Comparison of ENCODE assay signal across 23 cellular contexts in the genomic region with DNA sequence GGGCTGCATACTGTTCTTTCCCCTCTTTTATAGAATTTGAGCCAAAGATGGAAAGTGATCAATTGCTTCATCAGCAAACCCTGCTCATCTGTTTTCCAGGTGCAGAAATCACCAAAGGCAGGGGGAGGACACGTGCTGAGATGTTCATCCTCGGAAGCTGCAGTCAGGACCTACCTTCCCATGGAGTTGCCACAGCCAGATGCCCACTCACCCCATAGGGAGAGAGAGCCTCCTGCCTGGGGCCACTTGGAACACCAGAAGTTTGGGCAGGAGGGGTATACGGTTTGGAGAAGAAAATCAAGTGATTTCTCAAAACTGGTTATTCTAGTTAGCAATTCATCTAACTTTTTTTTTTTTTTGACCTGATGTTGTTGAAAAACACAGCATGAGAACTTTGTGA. TPM values are rescaled to one million over a fixed set of nuclear protein-coding genes. Genes with fewer than 3 reads are reported as not detected.
"Had no signal": no experiment of that assay in that cellular context is flagged by ENCODE, and none has a peak within 500 bp of the region (broad histone marks: within the 10 kb centered on the region; RNA-seq: fewer than 3 reads in every experiment).

No MANE protein-coding gene starts in this region.

- H3K4me1 ChIP-seq: SJSA1 had no signal

- ATAC-seq: HepG2 had no signal

- H3K27me3 ChIP-seq: MG63, SJSA1 had no signal

- H3K4me3 ChIP-seq: MG63, SJSA1, SK-N-MC had no signal

- H3K36me3 ChIP-seq: MG63, SJSA1 had no signal

- H3K9me3 ChIP-seq: MG63 had no signal

- DNase-seq: IMR-90, Karpas-422, KG1, MG63, NCI-H1092, NCI-H1105 treated with DMSO at 0.1 percent for 48 hours, NCI-H1417 treated with DMSO at 0.1 percent for 48 hours, NCI-H146, NCI-H1694 treated with DMSO at 0.1 percent for 48 hours, NCI-H1930, NCI-H2081, NCI-H2107, NCI-H2227 treated with DMSO at 0.1 percent for 48 hours, NCI-H524 treated with DMSO at 0.1 percent for 48 hours, NCI-H69, NCI-H774, Right ventricle myocardium superior, RPMI8226, SIG-M5 had no signal

- H3K27ac ChIP-seq: SJSA1, SK-N-MC had no signal

RNA-seq across cellular contexts. Expression of a gene that starts 5.3 kb away (rescaled TPM):
- total RNA-seq: HepG2, IMR-90, NCI-H460, SJSA1 had no signal
- polyA plus RNA-seq: HepG2, IMR-90 had no signal
